Comparison of ENCODE assay signal across 23 cellular contexts in the genomic region with DNA sequence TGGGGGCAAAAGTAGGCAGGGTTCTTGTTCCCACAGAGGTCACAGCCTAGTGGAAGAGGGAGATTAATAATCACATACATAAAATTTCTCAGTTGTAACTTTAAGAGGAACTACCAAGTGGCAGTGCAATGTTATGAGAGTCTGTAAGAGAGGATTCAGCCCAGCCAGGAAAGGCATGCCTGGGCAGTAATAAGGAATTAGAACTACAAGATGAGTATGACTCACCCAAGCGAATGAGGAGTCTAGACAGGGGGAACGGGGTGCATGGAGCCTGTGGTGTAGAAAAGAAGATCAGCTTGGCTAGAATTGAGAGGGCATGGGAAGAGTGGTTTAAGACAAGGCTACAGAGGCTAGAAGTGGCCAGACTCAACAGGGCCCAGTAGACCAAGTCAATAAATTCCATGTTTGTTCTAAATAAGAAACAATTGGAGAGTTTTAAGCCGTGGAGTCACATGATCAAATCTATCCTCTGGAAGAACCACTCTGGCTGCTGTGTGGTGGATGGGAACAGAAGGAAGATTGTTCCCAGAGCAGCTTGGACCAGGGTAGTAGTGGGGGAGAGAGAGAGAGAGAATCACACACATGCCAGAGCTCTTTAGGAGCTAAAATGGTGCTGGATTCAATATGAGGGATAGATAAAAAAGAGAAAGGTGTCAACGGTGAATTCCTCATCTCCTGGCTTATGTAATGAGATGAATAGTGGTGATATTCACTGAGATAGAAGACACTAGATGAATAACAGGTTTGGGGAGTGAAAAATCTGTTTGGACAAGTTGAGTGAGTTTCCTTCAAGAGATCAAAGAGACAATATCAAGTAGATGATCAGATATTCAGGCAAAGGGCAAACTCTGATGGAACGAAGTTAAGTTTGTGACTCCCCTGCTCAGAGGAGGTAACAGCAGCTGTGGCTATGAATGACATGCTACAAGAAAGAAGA.
DNase-seq lines count a peak whose midpoint lies in the region; ATAC-seq, FAIRE-seq and TF ChIP-seq lines count a peak whose summit lies in the region.
"Had no signal": no experiment of that assay in that cellular context is flagged by ENCODE, and none has a peak within 500 bp of the region (broad histone marks: within the 10 kb centered on the region; RNA-seq: fewer than 3 reads in every experiment).

No MANE protein-coding gene starts in this region.

- H3K9ac ChIP-seq in keratinocyte (ENCODE audit: control insufficient read depth, extremely low read depth, insufficient read depth, low read length), result peak overlapping the region; percentile 45
- peak overlapping the region; percentile 41 for H3K9ac ChIP-seq in smooth muscle cell (ENCODE audit: low read depth)

- intact Hi-C loops in right lobe of liver (cut with DNase I), result no loop called here

- H3K4me3 ChIP-seq in bronchial epithelial cell (ENCODE audit: low read depth, low read length) (no peak overlapping the region), keratinocyte (ENCODE audit: control insufficient read depth in 2 of 3, extremely low read depth in 1 of 3, insufficient read depth in 2 of 3, low read depth in 1 of 3, low read length in 3 of 3) (peak overlapping the region in 2 of 3 experiments; percentile 24 to 29), smooth muscle cell (no peak overlapping the region), right lobe of liver (no peak overlapping the region)

- dilution Hi-C loops in keratinocyte (cut with MboI; ENCODE audit: extremely low pct_ligation_motif_present, low sequenced_read_pairs), result no loop called here

- TF ChIP-seq CTCF in bronchial epithelial cell (IDR thresholded peaks at IDR 0.05; ENCODE audit: insufficient read depth, low read length, severe bottlenecking), result no peak
- no peak for TF ChIP-seq CTCF in keratinocyte (optimal IDR thresholded peaks at IDR 0.05 in 1 of 3, IDR thresholded peaks at IDR 0.05 in 1 of 3, conservative IDR thresholded peaks at IDR 0.05 in 1 of 3; ENCODE audit: extremely low read depth in 1 of 3, insufficient read depth in 2 of 3, low read length in 3 of 3)
- no peak for TF ChIP-seq CTCF in smooth muscle cell (IDR thresholded peaks at IDR 0.05; ENCODE audit: borderline replicate concordance, insufficient read depth, poor library complexity, severe bottlenecking)
- TF ChIP-seq CTCF in right lobe of liver (IDR thresholded peaks at IDR 0.05), result no peak

- H3K27me3 ChIP-seq in bronchial epithelial cell (ENCODE audit: control insufficient read depth, insufficient read depth, low read length) (no peaks in the 10 kb centered on the region), keratinocyte (ENCODE audit: control insufficient read depth, extremely low read depth, insufficient read depth, low read length) (no peaks in the 10 kb centered on the region), smooth muscle cell (ENCODE audit: low read depth) (no peaks in the 10 kb centered on the region), right lobe of liver (no peaks in the 10 kb centered on the region)
- H3K27me3 ChIP-seq: neutrophil had no signal

- peaks cover 33% of the 10 kb centered on the region for H3K4me1 ChIP-seq in keratinocyte (ENCODE audit: control insufficient read depth, extremely low read depth, insufficient read depth, low read length)
- peaks cover 13% of the 10 kb centered on the region for H3K4me1 ChIP-seq in smooth muscle cell (ENCODE audit: low read depth)
- H3K4me1 ChIP-seq in right lobe of liver, result no peaks in the 10 kb centered on the region

- H4K20me1 ChIP-seq in keratinocyte (ENCODE audit: control insufficient read depth, extremely low read depth, insufficient read depth, low read length) (no peaks in the 10 kb centered on the region), smooth muscle cell (ENCODE audit: low read depth) (no peaks in the 10 kb centered on the region)

- FAIRE-seq in bronchial epithelial cell (lab: Jason Lieb, UNC) (no peak), keratinocyte (lab: Jason Lieb, UNC) (peak; percentile 88)
- FAIRE-seq: G401.6, GM19239 had no signal

- peak; percentile 12 for DNase-seq in HT1080 (ENCODE audit: low read depth)
- peak; percentile 94 for DNase-seq in bronchial epithelial cell (ENCODE audit: low read depth)
- no peak for DNase-seq in keratinocyte (ENCODE audit: low read depth, low spot score)
- no peak for DNase-seq in smooth muscle cell (lab: John Stamatoyannopoulos, UW; ENCODE audit: unreplicated experiment)
- DNase-seq in right lobe of liver, result no peak
- no peak for DNase-seq in NCI-H345 treated with DMSO at 0.1 percent for 48 hours (lab: John Stamatoyannopoulos, UW; ENCODE audit: unreplicated experiment)
- DNase-seq in HuH-7.5 (ENCODE audit: low spot score), result no peak
- DNase-seq: activated CD8-positive, alpha-beta T cell treated with anti-CD3 and anti-CD28 coated beads, Interleukin-2, amount 10 ng/mL, durations not matched to agents 7 days and 5 days; activated naive CD4-positive, alpha-beta T cell treated with Interleukin-2 at 50 U/mL for 16 hours; activated T-cell treated with anti-CD3 and anti-CD28 coated beads, Interleukin-2, amount 50 U/mL, for 1 hour; DMS153; H7; NCI-H1105 treated with DMSO at 0.1 percent for 48 hours; NCI-H524 treated with DMSO at 0.1 percent for 48 hours; retina; stimulated activated CD8-positive, alpha-beta memory T cell treated with anti-CD3 and anti-CD28 coated beads, Interleukin-4, amount 100 ng/mL, for 48 hours; T-helper 9 cell had no signal

- H2AFZ ChIP-seq in keratinocyte (ENCODE audit: control insufficient read depth, low read length) (peak overlapping the region; percentile 83), smooth muscle cell (ENCODE audit: low read depth) (peak overlapping the region; percentile 48)

- H3K4me2 ChIP-seq in keratinocyte (ENCODE audit: control insufficient read depth, extremely low read depth, insufficient read depth, low read depth, low read length) (peak overlapping the region; percentile 78), smooth muscle cell (peak overlapping the region; percentile 55)

- H3K27ac ChIP-seq in keratinocyte (ENCODE audit: control insufficient read depth, insufficient read depth, low read length), result peak overlapping the region; percentile 74
- H3K27ac ChIP-seq in smooth muscle cell (ENCODE audit: low read depth), result peak overlapping the region; percentile 90
- no peak overlapping the region for H3K27ac ChIP-seq in right lobe of liver
- H3K27ac ChIP-seq: neutrophil had no signal

- no peaks in the 10 kb centered on the region for H3K9me3 ChIP-seq in keratinocyte (ENCODE audit: control insufficient read depth, low read depth, low read length)
- H3K9me3 ChIP-seq in smooth muscle cell (replicated peaks; ENCODE audit: low read depth), result no peaks in the 10 kb centered on the region
- no peaks in the 10 kb centered on the region for H3K9me3 ChIP-seq in right lobe of liver
- H3K9me3 ChIP-seq: neutrophil had no signal

- H3K79me2 ChIP-seq in keratinocyte (ENCODE audit: control insufficient read depth, insufficient read depth, low read length) (no peaks in the 10 kb centered on the region), smooth muscle cell (ENCODE audit: low read depth) (no peaks in the 10 kb centered on the region)

- ATAC-seq in HG03135 (IDR thresholded peaks at IDR 0.05; ENCODE audit: unreplicated experiment) (no peak), right lobe of liver (no peak)
- ATAC-seq: activated CD4-positive, CD25-positive, alpha-beta regulatory T cell treated with anti-CD3 and anti-CD28 coated beads, Interleukin-2, amount 50 U/mL, for 24 hours; activated CD8-positive, alpha-beta T cell treated with anti-CD3 and anti-CD28 coated beads, Interleukin-2, amount 10 ng/mL, durations not matched to agents 7 days and 5 days; SK-N-SH treated with all-trans-retinoic acid at 6 μM for 48 hours had no signal

- H3F3A ChIP-seq in smooth muscle cell (ENCODE audit: low read depth), result peaks cover 11% of the 10 kb centered on the region

- H3K9me1 ChIP-seq in keratinocyte (ENCODE audit: control insufficient read depth, extremely low read depth, insufficient read depth, low read length), result no peaks in the 10 kb centered on the region

- WGBS in smooth muscle cell (ENCODE audit: low lambda C conversion rate), result 44% methylated on average over 5 of the region's 5 CpGs
- WGBS in right lobe of liver (ENCODE audit: insufficient coverage, low coverage, low lambda C conversion rate, missing lambda C conversion rate), result 76% methylated on average over 5 of the region's 5 CpGs

- no peak for TF ChIP-seq POLR2A in right lobe of liver (IDR thresholded peaks at IDR 0.05)

- H3K36me3 ChIP-seq in bronchial epithelial cell (ENCODE audit: control insufficient read depth, insufficient read depth, low read length) (no peaks in the 10 kb centered on the region), keratinocyte (ENCODE audit: control insufficient read depth in 2 of 2, extremely low read depth in 1 of 2, insufficient read depth in 2 of 2, low read length in 2 of 2) (no peaks in the 10 kb centered on the region), smooth muscle cell (ENCODE audit: low read depth) (no peaks in the 10 kb centered on the region), right lobe of liver (no peaks in the 10 kb centered on the region)
- H3K36me3 ChIP-seq: neutrophil had no signal

Comparison
In these comparisons a context has a peak if more than half of its experiments do, and no peak if none do; other contexts are left out.
1. DNase-seq: peak in HT1080 (single experiment) and bronchial epithelial cell (single experiment); none in keratinocyte (single experiment), smooth muscle cell (single experiment), right lobe of liver (0 of 3), NCI-H345 treated with DMSO at 0.1 percent for 48 hours (single experiment) and HuH-7.5 (single experiment).
2. H3K4me3 ChIP-seq: peak in keratinocyte (2 of 3); none in bronchial epithelial cell (single experiment), smooth muscle cell (single experiment) and right lobe of liver (0 of 3).
3. H3K27ac ChIP-seq: peak in keratinocyte (single experiment) and smooth muscle cell (single experiment); none in right lobe of liver (0 of 3).